Comparison of ENCODE assay signal across 1 cellular context in genomic region chr16:49548571-49548970, GRCh38.
TF ChIP-seq lines count a peak whose summit lies in the region.

No MANE protein-coding gene starts in this region.

TF ChIP-seq in WTC11, 78 proteins besides CTCF, POLR2A, EP300 and RAD21 (continued from another document):
- TF ChIP-seq ZNF532 (CRISPR knock-in tag; IDR thresholded peaks at IDR 0.05; ENCODE audit: borderline replicate concordance): no peak
